Comparison of ENCODE assay signal across 8 cellular contexts in the genomic region with DNA sequence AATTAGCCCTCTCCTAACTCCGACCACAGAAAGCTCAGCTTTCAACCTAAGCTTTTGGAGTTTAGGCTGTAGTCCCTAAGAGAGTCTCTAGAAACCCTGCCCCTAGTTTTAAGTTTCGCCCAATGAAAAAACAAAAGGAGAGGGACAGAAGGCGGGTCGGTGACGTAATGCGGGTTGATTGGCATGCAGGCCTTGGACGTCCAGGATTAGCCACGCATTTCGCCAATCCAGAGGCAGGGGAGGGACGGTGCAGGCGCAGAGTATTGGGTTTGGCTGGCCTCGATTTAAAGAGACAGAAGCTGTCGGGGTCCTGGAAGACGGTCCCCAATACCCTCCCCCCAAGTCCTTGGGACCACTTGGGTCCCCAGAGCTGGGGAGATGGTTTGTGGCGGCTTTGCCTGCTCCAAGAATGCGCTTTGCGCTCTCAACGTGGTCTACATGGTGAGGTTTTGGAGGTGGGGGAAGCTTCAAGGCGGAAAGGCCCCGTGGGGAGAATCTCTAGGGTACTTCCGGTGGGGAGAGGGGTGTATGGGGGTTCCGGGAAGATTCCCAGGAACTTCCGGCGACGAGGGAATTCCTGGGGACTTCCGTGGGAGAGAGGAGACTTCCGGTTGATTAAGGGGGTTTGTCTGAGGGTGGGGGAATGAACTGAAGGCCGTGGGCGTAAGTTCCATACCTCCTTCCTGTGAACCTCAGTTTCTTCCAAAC. TPM values are rescaled to one million over a fixed set of nuclear protein-coding genes. Genes with fewer than 3 reads are reported as not detected.
A peak's percentile ranks its signal among the peaks of the same experiment; 100 is the strongest.
DNase-seq lines count a peak whose midpoint lies in the region; ATAC-seq and TF ChIP-seq lines count a peak whose summit lies in the region.

A gene with protein sequence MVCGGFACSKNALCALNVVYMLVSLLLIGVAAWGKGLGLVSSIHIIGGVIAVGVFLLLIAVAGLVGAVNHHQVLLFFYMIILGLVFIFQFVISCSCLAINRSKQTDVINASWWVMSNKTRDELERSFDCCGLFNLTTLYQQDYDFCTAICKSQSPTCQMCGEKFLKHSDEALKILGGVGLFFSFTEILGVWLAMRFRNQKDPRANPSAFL (plus strand): TSS at position 263 of the 708 bp plus-strand sequence. CDS start 116 bp downstream, at position 379.

- H3K4me1 ChIP-seq in lower lobe of right lung: peaks cover 19% of the 10 kb centered on the region

- peak within 1 kb of the TSS; percentile 75 for H3K4me3 ChIP-seq in lower lobe of right lung

- H3K27ac ChIP-seq in lower lobe of right lung: peak within 1 kb of the TSS; percentile 95

- TF ChIP-seq CTCF in lower lobe of right lung (IDR thresholded peaks at IDR 0.05): no peak

- peak; percentile 83 for DNase-seq in CMK (ENCODE audit: low read depth)
- peak; percentile 99 for DNase-seq in HT-29 (ENCODE audit: low spot score)
- DNase-seq in NOMO-1 (lab: John Stamatoyannopoulos, UW; ENCODE audit: unreplicated experiment in 2 of 2): peak; percentile 98
- DNase-seq in activated CD8-positive, alpha-beta memory T cell treated with anti-CD3 and anti-CD28 coated beads for 24 hours: peak; percentile 95
- DNase-seq in effector CD8-positive, alpha-beta T cell (lab: John Stamatoyannopoulos, UW): peak; percentile 88
- peak; percentile 98 for DNase-seq in lower lobe of right lung
- peak; percentile 79 to 85 (median 83) for DNase-seq in stimulated activated CD4-positive, alpha-beta T cell treated with anti-CD3 and anti-CD28 coated beads, TNF-alpha, amount 100 ng/mL, for 1 hour (ENCODE audit: low read depth in 3 of 3, low spot score in 1 of 3)

- peak; percentile 75 for ATAC-seq in GM21360 (IDR thresholded peaks at IDR 0.05; ENCODE audit: unreplicated experiment)
- ATAC-seq in lower lobe of right lung: peak; percentile 96 to 97

- intact Hi-C loops in lower lobe of right lung (cut with DNase I): no loop called here

- H3K9me3 ChIP-seq in lower lobe of right lung: no peaks in the 10 kb centered on the region

- peaks cover 5% of the 10 kb centered on the region for H3K27me3 ChIP-seq in lower lobe of right lung (ENCODE audit: low read depth)

- H3K36me3 ChIP-seq in lower lobe of right lung: peaks cover 37% of the 10 kb centered on the region

RNA-seq across cellular contexts. Expression of the gene that starts here (rescaled TPM):
- 35.0 and 42.9 TPM in 2 replicates for total RNA-seq in HT-29 (2014; rRNA removed; shearing (Covaris generic))
- total RNA-seq in lower lobe of right lung: 41.1 TPM

Comparison
In these comparisons a context has a peak if more than half of its experiments do, and no peak if none do; other contexts are left out.
1. Peak in every context shown above with its lines: DNase-seq, ATAC-seq, H3K4me3 ChIP-seq and H3K27ac ChIP-seq.